Comparison of ENCODE assay signal across 19 cellular contexts in genomic region chr16:84838383-84838948, GRCh38. TPM values are rescaled to one million over a fixed set of nuclear protein-coding genes. Genes with fewer than 3 reads are reported as not detected.
DNase-seq lines count a peak whose midpoint lies in the region; ATAC-seq and TF ChIP-seq lines count a peak whose summit lies in the region.
"Had no signal": no experiment of that assay in that cellular context is flagged by ENCODE, and none has a peak within 500 bp of the region (broad histone marks: within the 10 kb centered on the region; RNA-seq: fewer than 3 reads in every experiment).

No MANE protein-coding gene starts in this region.

- H3K9me3 ChIP-seq in RWPE2 (ENCODE audit: severe bottlenecking): no peaks in the 10 kb centered on the region
- no peaks in the 10 kb centered on the region for H3K9me3 ChIP-seq in hepatocyte (ENCODE audit: low read depth)
- no peaks in the 10 kb centered on the region for H3K9me3 ChIP-seq in stomach
- H3K9me3 ChIP-seq in HAP-1: no peaks in the 10 kb centered on the region
- H3K9me3 ChIP-seq: adrenal gland, BE2C, upper lobe of right lung had no signal

- H3K4me1 ChIP-seq in RWPE2 (ENCODE audit: insufficient read depth, poor library complexity, severe bottlenecking): peaks cover 14% of the 10 kb centered on the region
- H3K4me1 ChIP-seq in hepatocyte (ENCODE audit: insufficient read depth): peaks cover 43% of the 10 kb centered on the region
- H3K4me1 ChIP-seq in stomach: peaks cover 25 to 84% (median 51%) of the 10 kb centered on the region in 4 donors
- no peaks in the 10 kb centered on the region for H3K4me1 ChIP-seq in HAP-1
- H3K4me1 ChIP-seq: upper lobe of right lung had no signal

- H2AFZ ChIP-seq in hepatocyte: no peak overlapping the region
- H2AFZ ChIP-seq: neural progenitor cell had no signal

- no peaks in the 10 kb centered on the region for H3K9me2 ChIP-seq in hepatocyte (replicated peaks; ENCODE audit: insufficient read depth)

- intact Hi-C loops in stomach (cut with DNase I; ENCODE audit: low total_unique reads): no loop called here

- H3K4me2 ChIP-seq in hepatocyte: no peak overlapping the region
- H3K4me2 ChIP-seq: neural progenitor cell had no signal

- no peaks in the 10 kb centered on the region for H4K20me1 ChIP-seq in hepatocyte (ENCODE audit: insufficient read depth, poor library complexity, severe bottlenecking)

- H3K79me2 ChIP-seq in hepatocyte: peaks cover 47% of the 10 kb centered on the region

- peak overlapping the region; percentile 12 for H3K27ac ChIP-seq in RWPE2 (ENCODE audit: poor library complexity, severe bottlenecking)
- H3K27ac ChIP-seq in hepatocyte: peak overlapping the region; percentile 35
- peak overlapping the region in 4 of 5 donors; percentile 54 to 96 (median 88) for H3K27ac ChIP-seq in stomach
- H3K27ac ChIP-seq: neural progenitor cell, upper lobe of right lung had no signal

- DNase-seq in ELR (ENCODE audit: low read depth): peak; percentile 54
- no peak for DNase-seq in RWPE2 (ENCODE audit: low spot score)
- DNase-seq in hepatocyte (ENCODE audit: low spot score): no peak
- DNase-seq in stomach: no peak
- no peak for DNase-seq in HAP-1 (ENCODE audit: low spot score in 2 of 2)
- DNase-seq in cortex of kidney (lab: John Stamatoyannopoulos, UW): no peak
- DNase-seq in KBM-7: no peak
- DNase-seq: activated effector memory CD4-positive, alpha-beta T cell treated with Interleukin-2 at 50 U/mL for 16 hours; BE2C; effector memory CD4-positive, alpha-beta T cell; hippocampal formation; Kasumi-1; kidney; NCI-H82; stimulated activated naive CD4-positive, alpha-beta T cell treated with Interleukin-2 at 50 U/mL for 16 hours; upper lobe of right lung had no signal

- in situ Hi-C loops in HAP-1 (cut with MboI; ENCODE audit: low sequenced_read_pairs): no loop called here
- in situ Hi-C loops in KBM-7 (cut with MboI; ENCODE audit: low pct_unique_long_range_greater_than_20kb, low sequenced_read_pairs): no loop called here

- 85% methylated on average over 19 of the region's 19 CpGs for WGBS in hepatocyte (ENCODE audit: low lambda C conversion rate, missing lambda C conversion rate)
- WGBS in stomach, 5 donors: 77 to 85% (median 81%) methylated on average over 15 to 19 of the region's 19 CpGs

- no peak for TF ChIP-seq EP300 in stomach (IDR thresholded peaks at IDR 0.05)

- TF ChIP-seq POLR2A in stomach (IDR thresholded peaks at IDR 0.05): no peak

- H3K27me3 ChIP-seq in RWPE2 (ENCODE audit: insufficient read depth, poor library complexity, severe bottlenecking) (no peaks in the 10 kb centered on the region), hepatocyte (no peaks in the 10 kb centered on the region), stomach (peaks cover 0 to 9% (median 0%) of the 10 kb centered on the region in 3 donors), HAP-1 (ENCODE audit: low read depth) (peaks cover 8% of the 10 kb centered on the region; the same call in 1 of the 2 replicates)
- H3K27me3 ChIP-seq: adrenal gland, BE2C had no signal

- ATAC-seq in RWPE2 (ENCODE audit: low read depth): no peak
- ATAC-seq in HG02840 (IDR thresholded peaks at IDR 0.05; ENCODE audit: low FRiP score, unreplicated experiment): no peak
- ATAC-seq: upper lobe of right lung had no signal

- no peak overlapping the region for H3K4me3 ChIP-seq in RWPE2 (ENCODE audit: severe bottlenecking)
- H3K4me3 ChIP-seq in hepatocyte: no peak overlapping the region
- H3K4me3 ChIP-seq in stomach: no peak overlapping the region
- H3K4me3 ChIP-seq in HAP-1: no peak overlapping the region
- H3K4me3 ChIP-seq: adrenal gland, neural progenitor cell, upper lobe of right lung had no signal

- H3K36me3 ChIP-seq in RWPE2 (ENCODE audit: low read depth): no peaks in the 10 kb centered on the region
- no peaks in the 10 kb centered on the region for H3K36me3 ChIP-seq in hepatocyte (replicated peaks; ENCODE audit: insufficient read depth, low read depth)
- H3K36me3 ChIP-seq in stomach: peaks cover 0 to 31% (median 26%) of the 10 kb centered on the region in 4 donors
- no peaks in the 10 kb centered on the region for H3K36me3 ChIP-seq in HAP-1 (replicated peaks)
- H3K36me3 ChIP-seq: adrenal gland, BE2C, neural progenitor cell had no signal

- no peak for TF ChIP-seq CTCF in RWPE2 (IDR thresholded peaks at IDR 0.05; ENCODE audit: poor library complexity, severe bottlenecking)
- no peak for TF ChIP-seq CTCF in hepatocyte (IDR thresholded peaks at IDR 0.05; ENCODE audit: poor library complexity)
- TF ChIP-seq CTCF in stomach (IDR thresholded peaks at IDR 0.05): no peak

RNA-seq across cellular contexts. Expression of gene CRISPLD2, which starts 18.7 kb away (rescaled TPM):
- total RNA-seq in hepatocyte: 253 and 281 TPM in 2 replicates
- 284 and 315 TPM in 2 replicates for polyA plus RNA-seq in hepatocyte
- total RNA-seq in stomach: 100 to 1,000 TPM in 3 of 5 donors, 10 to 100 TPM in 2; 92.0 to 242 (median 102) TPM
- polyA plus RNA-seq in stomach: 10 to 100 TPM; 18.3 to 46.0 (median 20.2) TPM

Comparison
In these comparisons a context has a peak if more than half of its experiments do, and no peak if none do; other contexts are left out.
1. H3K27ac ChIP-seq: peak in every context shown above with its lines; median percentile 88 in stomach; 35 in hepatocyte; 12 in RWPE2.